ENCODE assay signal across 18 cellular contexts in the genomic region with DNA sequence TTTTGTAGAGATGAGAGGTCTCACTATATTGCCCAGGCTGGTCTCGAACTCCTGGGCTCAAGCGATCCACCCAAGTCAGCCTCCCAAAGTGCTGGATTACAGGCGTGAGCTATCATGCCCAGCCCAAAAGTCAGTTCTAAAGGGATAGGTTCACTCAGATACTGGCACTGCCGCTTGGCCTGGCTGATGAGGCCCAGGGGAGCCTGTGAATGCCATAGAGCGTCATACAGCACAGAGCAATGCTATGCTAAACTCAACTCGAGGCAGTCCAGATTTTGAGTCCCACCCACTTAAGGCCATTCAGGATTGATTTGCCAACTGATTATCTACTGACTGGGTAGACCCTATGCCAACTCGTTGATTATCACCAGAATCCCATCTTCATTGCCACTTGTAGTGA.
DNase-seq lines count a peak whose midpoint lies in the region; ATAC-seq, FAIRE-seq and TF ChIP-seq lines count a peak whose summit lies in the region.
"Had no signal": no experiment of that assay in that cellular context is flagged by ENCODE, and none has a peak within 500 bp of the region (broad histone marks: within the 10 kb centered on the region; RNA-seq: fewer than 3 reads in every experiment).

No MANE protein-coding gene starts in this region.

- peak overlapping the region; percentile 77; the same call in 1 of the 2 replicates for H3K27ac Mint-ChIP-seq in WTC11

- H3K27ac ChIP-seq in liver (ENCODE audit: low read depth in 1 of 2, low read length in 2 of 2) (peak overlapping the region; percentile 95 to 96), HepG2 (ENCODE audit: extremely low read length, insufficient read depth, low read length) (no peak overlapping the region), psoas muscle (peak overlapping the region; percentile 95)
- H3K27ac ChIP-seq: A549, C4-2B had no signal

- no peak for DNase-seq in HepG2 (ENCODE audit: low spot score)
- no peak for DNase-seq in WTC11 (ENCODE audit: low spot score)
- no peak for DNase-seq in psoas muscle
- no peak for DNase-seq in urothelium cell line (ENCODE audit: low spot score)
- no peak for DNase-seq in DMS153 (lab: John Stamatoyannopoulos, UW)
- no peak for DNase-seq in omental fat pad (ENCODE audit: low spot score)
- no peak for DNase-seq in T-helper 2 cell
- DNase-seq: HCEC 1CT, NCI-H1048, NCI-H2107, NCI-H226, NCI-H526, PC-3 had no signal

- no peak overlapping the region for H2AFZ ChIP-seq in HepG2 (ENCODE audit: low read length)

- H3K9ac ChIP-seq in liver (ENCODE audit: low read depth in 1 of 2, low read length in 2 of 2) (no peak overlapping the region), HepG2 (ENCODE audit: insufficient read depth, low read depth, low read length) (no peak overlapping the region)

- FAIRE-seq in HepG2 (lab: Jason Lieb, UNC) (no peak), urothelium cell line (lab: Jason Lieb, UNC) (peak; percentile 96)
- FAIRE-seq: A549, GM12878, GM18507 had no signal

- H3K4me1 Mint-ChIP-seq in WTC11: peaks cover 17% of the 10 kb centered on the region

- H3K27me3 ChIP-seq in liver (ENCODE audit: control insufficient read depth in 4 of 4, insufficient read depth in 4 of 4, low read length in 3 of 4) (no peaks in the 10 kb centered on the region), HepG2 (ENCODE audit: control insufficient read depth in 1 of 2, insufficient read depth in 2 of 2, low read length in 2 of 2) (no peaks in the 10 kb centered on the region), psoas muscle (ENCODE audit: insufficient read depth in 3 of 3, low read length in 2 of 3) (no peaks in the 10 kb centered on the region)

- H3K9me3 ChIP-seq in liver (ENCODE audit: control insufficient read depth in 4 of 4, low read length in 3 of 4) (no peaks in the 10 kb centered on the region), HepG2 (ENCODE audit: low read length) (no peaks in the 10 kb centered on the region), psoas muscle (no peaks in the 10 kb centered on the region)
- H3K9me3 ChIP-seq: A549 had no signal

- intact Hi-C loops in HepG2 (cut with micrococcal nuclease; ENCODE audit: unreplicated experiment) (no loop called here), psoas muscle (cut with DNase I) (loop anchor here (5.0 kb wide), 3 partner anchors 32 to 103 kb away; no protein-coding TSS in a partner anchor)

- no peaks in the 10 kb centered on the region for H3K9me3 Mint-ChIP-seq in WTC11

- POLR2A ChIA-PET in HepG2 (lab: Yijun Ruan, JAX): no interaction called here
- POLR2A ChIA-PET in WTC11 (lab: Charles Lee): interaction anchor here (0.6 kb wide), 1 partner anchor 115 kb away, joined by 3 read pairs; no protein-coding TSS in a partner anchor

- no peak overlapping the region for H3K4me2 ChIP-seq in HepG2 (ENCODE audit: low read depth, low read length)
- H3K4me2 ChIP-seq: A549 had no signal

- H3K4me3 ChIP-seq in liver (ENCODE audit: low read depth in 1 of 3, low read length in 3 of 3) (no peak overlapping the region), HepG2 (replicated peaks in 1 of 3; ENCODE audit: insufficient read depth in 1 of 3, low read depth in 2 of 3, low read length in 3 of 3) (no peak overlapping the region), psoas muscle (peak overlapping the region; percentile 59)
- H3K4me3 ChIP-seq: A549, GM12878 had no signal

- no peak for ATAC-seq in HepG2
- ATAC-seq in WTC11: no peak
- peak in 1 of 4 donors; percentile 17 for ATAC-seq in psoas muscle
- ATAC-seq in omental fat pad (ENCODE audit: low FRiP score): no peak
- ATAC-seq: A549, GM12878, PC-3 had no signal

- no peak for TF ChIP-seq EP300 in HepG2 (IDR thresholded peaks at IDR 0.05; ENCODE audit: low read depth in 2 of 2, low read length in 2 of 2)
- TF ChIP-seq EP300 in HepG2 (CRISPR knock-in tag; IDR thresholded peaks at IDR 0.05; ENCODE audit: borderline replicate concordance): no peak

- TF ChIP-seq CTCF in liver (IDR thresholded peaks at IDR 0.05; ENCODE audit: low read depth, low read length, missing input control): no peak
- no peak for TF ChIP-seq CTCF in HepG2 (CRISPR knock-in tag; IDR thresholded peaks at IDR 0.05)
- no peak for TF ChIP-seq CTCF in WTC11 (IDR thresholded peaks at IDR 0.05)
- TF ChIP-seq CTCF in psoas muscle (IDR thresholded peaks at IDR 0.05): no peak
- no peak for TF ChIP-seq CTCF in omental fat pad (IDR thresholded peaks at IDR 0.05)

- no peaks in the 10 kb centered on the region for H3K79me2 ChIP-seq in HepG2 (ENCODE audit: insufficient read depth, low read length)

- in situ Hi-C loops in HepG2 (cut with HindIII; ENCODE audit: extremely low pct_ligation_motif_present, low pct_unique_long_range_greater_than_20kb): no loop called here

- no TSS peak for BruUV-seq in HepG2 (replicated peaks; lab: Mats Ljungman, UMichigan)

- CTCF ChIA-PET in HepG2 (lab: Yijun Ruan, JAX; ENCODE audit: low intra/inter-chr PET ratio, low total read pairs) (no interaction called here), WTC11 (lab: Charles Lee) (interaction anchor here (1.1 to 2.5 kb wide), 3 partner anchors 36 to 54 kb away, joined by 3 to 9 read pairs (median 3); no protein-coding TSS in a partner anchor)

- TF ChIP-seq RAD21 in liver (IDR thresholded peaks at IDR 0.05) (no peak), HepG2 (CRISPR knock-in tag; IDR thresholded peaks at IDR 0.05) (no peak)

- H3K4me3 Mint-ChIP-seq in WTC11: no peak overlapping the region

- no peaks in the 10 kb centered on the region for H3K27me3 Mint-ChIP-seq in WTC11 (ENCODE audit: low read depth)

- H3K36me3 ChIP-seq in liver (ENCODE audit: control insufficient read depth in 4 of 4, insufficient read depth in 3 of 4, low read depth in 1 of 4, low read length in 3 of 4) (peaks cover 4 to 10% (median 8%) of the 10 kb centered on the region in 4 donors), HepG2 (replicated peaks in 1 of 2; ENCODE audit: control insufficient read depth in 1 of 2, insufficient read depth in 2 of 2, low read length in 2 of 2) (no peaks in the 10 kb centered on the region), psoas muscle (ENCODE audit: insufficient read depth in 1 of 2, low read depth in 1 of 2) (peaks cover 0 to 33% of the 10 kb centered on the region in 2 donors)

- H4K20me1 ChIP-seq in HepG2 (ENCODE audit: insufficient read depth, low read length): no peaks in the 10 kb centered on the region

- TF ChIP-seq POLR2A in HepG2 (IDR thresholded peaks at IDR 0.05; ENCODE audit: insufficient read depth in 1 of 2, low read depth in 2 of 2, low read length in 2 of 2): no peak

- 96% methylated on average over 7 of the region's 7 CpGs for WGBS in liver
- 93% methylated on average over 4 of the region's 7 CpGs for WGBS in HepG2 (ENCODE audit: low lambda C conversion rate)
- WGBS in psoas muscle, 3 donors: 64 to 85% (median 67%) methylated on average over 7 of the region's 7 CpGs

- H3K36me3 Mint-ChIP-seq in WTC11: peaks cover 7% of the 10 kb centered on the region

- H3K4me1 ChIP-seq in liver (ENCODE audit: control insufficient read depth in 4 of 4, insufficient read depth in 4 of 4, low read length in 3 of 4): peaks cover 0 to 23% (median 8%) of the 10 kb centered on the region in 4 donors
- no peaks in the 10 kb centered on the region for H3K4me1 ChIP-seq in HepG2 (ENCODE audit: insufficient read depth, low read length)
- H3K4me1 ChIP-seq in psoas muscle: peaks cover 55% of the 10 kb centered on the region
- H3K4me1 ChIP-seq: A549 had no signal

TF ChIP-seq in liver, 16 proteins besides CTCF, POLR2A, EP300 and RAD21:
- no peak for TF ChIP-seq YY1 (IDR thresholded peaks at IDR 0.05)
- TF ChIP-seq, protein P1, sequence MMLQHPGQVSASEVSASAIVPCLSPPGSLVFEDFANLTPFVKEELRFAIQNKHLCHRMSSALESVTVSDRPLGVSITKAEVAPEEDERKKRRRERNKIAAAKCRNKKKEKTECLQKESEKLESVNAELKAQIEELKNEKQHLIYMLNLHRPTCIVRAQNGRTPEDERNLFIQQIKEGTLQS (IDR thresholded peaks at IDR 0.05): no peak
- TF ChIP-seq, protein P2, sequence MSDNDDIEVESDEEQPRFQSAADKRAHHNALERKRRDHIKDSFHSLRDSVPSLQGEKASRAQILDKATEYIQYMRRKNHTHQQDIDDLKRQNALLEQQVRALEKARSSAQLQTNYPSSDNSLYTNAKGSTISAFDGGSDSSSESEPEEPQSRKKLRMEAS (IDR thresholded peaks at IDR 0.05): no peak
- no peak for TF ChIP-seq HNF4G (IDR thresholded peaks at IDR 0.05)
TF ChIP-seq in liver: peak in this region for 0.

TF ChIP-seq in HepG2, 621 proteins besides CTCF, POLR2A, EP300 and RAD21 (continues in another document):
- no peak for TF ChIP-seq ZNF775 (CRISPR knock-in tag; IDR thresholded peaks at IDR 0.05; ENCODE audit: borderline replicate concordance)
- TF ChIP-seq PHF20 (CRISPR knock-in tag; IDR thresholded peaks at IDR 0.05): no peak
- TF ChIP-seq KLF13 (CRISPR knock-in tag; IDR thresholded peaks at IDR 0.05): no peak
- no peak for TF ChIP-seq ZNF629 (CRISPR knock-in tag; conservative IDR thresholded peaks at IDR 0.05)
- TF ChIP-seq, protein P3, sequence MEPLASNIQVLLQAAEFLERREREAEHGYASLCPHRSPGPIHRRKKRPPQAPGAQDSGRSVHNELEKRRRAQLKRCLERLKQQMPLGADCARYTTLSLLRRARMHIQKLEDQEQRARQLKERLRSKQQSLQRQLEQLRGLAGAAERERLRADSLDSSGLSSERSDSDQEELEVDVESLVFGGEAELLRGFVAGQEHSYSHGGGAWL (CRISPR knock-in tag; IDR thresholded peaks at IDR 0.05): no peak
- TF ChIP-seq KMT2B (CRISPR knock-in tag; IDR thresholded peaks at IDR 0.05): no peak
- TF ChIP-seq U2AF2 (IDR thresholded peaks at IDR 0.05; ENCODE audit: low read depth, low read length): no peak

TF ChIP-seq in WTC11, 78 proteins besides CTCF, POLR2A, EP300 and RAD21 (continues in another document):
- TF ChIP-seq, protein P4, sequence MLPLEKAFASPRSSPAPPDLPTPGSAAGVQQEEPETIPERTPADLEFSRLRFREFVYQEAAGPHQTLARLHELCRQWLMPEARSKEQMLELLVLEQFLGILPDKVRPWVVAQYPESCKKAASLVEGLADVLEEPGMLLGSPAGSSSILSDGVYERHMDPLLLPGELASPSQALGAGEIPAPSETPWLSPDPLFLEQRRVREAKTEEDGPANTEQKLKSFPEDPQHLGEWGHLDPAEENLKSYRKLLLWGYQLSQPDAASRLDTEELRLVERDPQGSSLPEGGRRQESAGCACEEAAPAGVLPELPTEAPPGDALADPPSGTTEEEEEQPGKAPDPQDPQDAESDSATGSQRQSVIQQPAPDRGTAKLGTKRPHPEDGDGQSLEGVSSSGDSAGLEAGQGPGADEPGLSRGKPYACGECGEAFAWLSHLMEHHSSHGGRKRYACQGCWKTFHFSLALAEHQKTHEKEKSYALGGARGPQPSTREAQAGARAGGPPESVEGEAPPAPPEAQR (CRISPR knock-in tag; IDR thresholded peaks at IDR 0.05): no peak
- TF ChIP-seq JAZF1 (CRISPR knock-in tag; IDR thresholded peaks at IDR 0.05) (no peak), ZNF121 (CRISPR knock-in tag; IDR thresholded peaks at IDR 0.05) (no peak), ATF1 (CRISPR knock-in tag; IDR thresholded peaks at IDR 0.05) (no peak), MXD4 (CRISPR knock-in tag; IDR thresholded peaks at IDR 0.05; ENCODE audit: borderline replicate concordance) (no peak)
